Comparison of ENCODE assay signal across 1 cellular context in genomic region chr22:25896592-25896991, GRCh38.
TF ChIP-seq lines count a peak whose summit lies in the region.

No MANE protein-coding gene starts in this region.

TF ChIP-seq in GM23338, 12 proteins besides CTCF, POLR2A, EP300 and RAD21 (continued from another document):
- TF ChIP-seq ZNF462 (CRISPR knock-in tag; IDR thresholded peaks at IDR 0.05) (no peak), EZH2 (IDR thresholded peaks at IDR 0.05; ENCODE audit: low read depth, unreplicated experiment) (no peak), NANOG (IDR thresholded peaks at IDR 0.05; ENCODE audit: borderline replicate concordance) (no peak), CREB1 (CRISPR knock-in tag; IDR thresholded peaks at IDR 0.05; ENCODE audit: low read depth) (no peak), REST (IDR thresholded peaks at IDR 0.05; ENCODE audit: unreplicated experiment) (no peak), STAT1 (IDR thresholded peaks at IDR 0.05; ENCODE audit: unreplicated experiment) (no peak), EZH2phosphoT487 (IDR thresholded peaks at IDR 0.05; ENCODE audit: unreplicated experiment) (no peak)
